In the genomic region with DNA sequence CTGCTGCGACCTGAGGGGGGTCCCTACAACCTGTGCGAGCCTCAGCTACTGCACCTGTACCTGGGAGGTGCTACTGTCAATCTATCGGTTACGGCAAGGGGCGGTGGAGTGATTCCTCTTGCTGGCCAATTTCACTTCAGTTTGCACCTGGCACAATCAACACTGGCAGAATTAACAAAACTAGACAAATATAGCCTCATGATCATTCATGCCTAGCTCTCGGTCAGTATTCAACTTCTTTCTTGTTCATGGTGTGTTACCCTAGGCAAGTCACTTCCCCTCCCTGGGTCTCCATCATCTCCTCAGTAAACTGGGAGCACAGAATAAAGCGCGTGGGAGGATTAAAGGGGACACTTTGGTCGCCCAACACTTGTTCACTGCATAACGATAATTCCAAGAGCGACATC, we compare ENCODE assay signal across 7 cellular contexts. TPM values are rescaled to one million over a fixed set of nuclear protein-coding genes. Genes with fewer than 3 reads are reported as not detected.
DNase-seq lines count a peak whose midpoint lies in the region; ATAC-seq and TF ChIP-seq lines count a peak whose summit lies in the region.

No MANE protein-coding gene starts in this region.

- peaks cover 35% of the 10 kb centered on the region for H3K79me2 ChIP-seq in OCI-LY1 (ENCODE audit: insufficient read depth, low read length)

- TF ChIP-seq CTCF in OCI-LY1 (IDR thresholded peaks at IDR 0.05; ENCODE audit: low read length) (no peak), progenitor cell of endocrine pancreas (IDR thresholded peaks at IDR 0.05; ENCODE audit: unreplicated experiment) (no peak)

- ATAC-seq in GM21423 (IDR thresholded peaks at IDR 0.05; ENCODE audit: unreplicated experiment) = peak; percentile 1
- no peak for ATAC-seq in HG03457 (IDR thresholded peaks at IDR 0.05; ENCODE audit: unreplicated experiment)

- H2AFZ ChIP-seq in OCI-LY1 (ENCODE audit: low read length) = no peak overlapping the region

- peak overlapping the region; percentile 93 for H3K4me3 ChIP-seq in OCI-LY1 (ENCODE audit: low read depth, low read length, poor library complexity, severe bottlenecking)

- H3K9me3 Mint-ChIP-seq in progenitor cell of endocrine pancreas (ENCODE audit: low read depth) = no peaks in the 10 kb centered on the region

- peak overlapping the region; percentile 96 for H3K27ac Mint-ChIP-seq in progenitor cell of endocrine pancreas

- peak overlapping the region; percentile 79 for H3K4me2 ChIP-seq in OCI-LY1 (ENCODE audit: low read length)

- H3K36me3 Mint-ChIP-seq in progenitor cell of endocrine pancreas (ENCODE audit: insufficient read depth) = peaks cover 4% of the 10 kb centered on the region

- H3K27me3 ChIP-seq in OCI-LY1 (ENCODE audit: insufficient read depth, low read length) = no peaks in the 10 kb centered on the region

- H3F3A ChIP-seq in OCI-LY1 (ENCODE audit: insufficient read depth, low read length) = no peaks in the 10 kb centered on the region

- H3K36me3 ChIP-seq in OCI-LY1 (ENCODE audit: insufficient read depth, low read length) = peaks cover 39% of the 10 kb centered on the region

- no peaks in the 10 kb centered on the region for H3K27me3 Mint-ChIP-seq in progenitor cell of endocrine pancreas

- peak overlapping the region; percentile 97 for H3K9ac ChIP-seq in OCI-LY1 (ENCODE audit: low read length)

- peaks cover 22% of the 10 kb centered on the region for H3K4me1 Mint-ChIP-seq in progenitor cell of endocrine pancreas (ENCODE audit: low read depth)

- H3K4me1 ChIP-seq in OCI-LY1 (ENCODE audit: insufficient read depth, low read length, severe bottlenecking) = peaks cover 77% of the 10 kb centered on the region

- H3K4me3 Mint-ChIP-seq in progenitor cell of endocrine pancreas (ENCODE audit: low read depth) = peak overlapping the region; percentile 91

- no peaks in the 10 kb centered on the region for H3K9me2 ChIP-seq in OCI-LY1 (ENCODE audit: low read depth, low read length)

- no peaks in the 10 kb centered on the region for H4K20me1 ChIP-seq in OCI-LY1 (ENCODE audit: insufficient read depth, low read length)

- H3K27ac ChIP-seq in OCI-LY1 (ENCODE audit: low read depth, low read length, poor library complexity, severe bottlenecking) (peak overlapping the region; percentile 98), epithelial cell of prostate (peak overlapping the region; percentile 23)

- DNase-seq in epithelial cell of prostate (ENCODE audit: low read depth, low spot score) (no peak), progenitor cell of endocrine pancreas (ENCODE audit: low spot score, unreplicated experiment) (no peak), retina (no peak), superior temporal gyrus (ENCODE audit: extremely low spot score) (no peak)

- no peaks in the 10 kb centered on the region for H3K9me3 ChIP-seq in OCI-LY1 (ENCODE audit: low read length)

RNA-seq across cellular contexts. Expression of gene HAUS8, which starts 0.6 kb away (rescaled TPM):
- 17.7 and 21.7 TPM in 2 replicates for total RNA-seq in progenitor cell of endocrine pancreas

RNA-seq across cellular contexts. Expression of gene MYO9B, which starts 0.9 kb away (rescaled TPM):
- total RNA-seq in progenitor cell of endocrine pancreas = 78.5 and 79.7 TPM in 2 replicates

RNA-seq across cellular contexts. Expression of gene CPAMD8, which starts 48.0 kb away (rescaled TPM):
- total RNA-seq in progenitor cell of endocrine pancreas = 58.6 and 63.4 TPM in 2 replicates
